ENCODE assay signal across 29 cellular contexts in the genomic region with DNA sequence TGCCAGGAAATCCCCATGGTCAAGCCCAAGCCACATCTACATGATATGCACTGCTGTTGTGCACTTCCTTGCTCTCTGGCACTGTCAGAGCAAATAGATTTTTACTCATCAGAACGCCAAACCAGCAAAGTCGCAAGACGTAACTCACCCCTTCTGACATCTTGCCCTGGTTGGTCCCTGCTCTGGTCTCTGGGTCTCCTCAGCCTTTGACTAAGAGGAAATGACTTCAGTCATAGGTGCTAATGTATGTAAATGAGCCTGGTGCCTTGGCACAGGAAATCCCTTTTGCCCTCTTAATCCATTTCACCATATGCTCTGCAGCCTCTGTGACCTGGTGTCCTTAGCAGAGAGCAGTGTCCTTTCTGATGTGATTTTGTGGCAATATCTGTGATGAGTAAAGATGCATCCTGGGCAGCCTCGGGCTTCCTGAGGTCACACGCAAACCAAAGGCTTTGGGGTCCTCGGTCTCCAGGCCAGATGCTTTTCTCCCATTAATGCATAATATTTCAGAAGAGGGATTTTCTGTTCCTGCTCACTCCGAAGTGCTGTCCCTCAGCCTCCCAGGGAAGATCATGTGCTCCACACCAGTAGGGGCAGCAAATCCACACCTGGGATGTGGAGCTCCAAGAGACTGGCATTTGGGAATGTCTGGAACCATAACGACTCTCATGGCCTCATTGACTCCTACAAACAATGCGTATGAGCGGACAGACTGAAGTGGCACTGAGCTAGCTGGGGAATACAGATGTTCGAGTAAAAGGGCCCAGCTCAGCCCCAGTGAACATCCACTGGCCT.
"Had no signal": no experiment of that assay in that cellular context is flagged by ENCODE, and none has a peak within 500 bp of the region (broad histone marks: within the 10 kb centered on the region; RNA-seq: fewer than 3 reads in every experiment).

No MANE protein-coding gene starts in this region.

- H3K36me3 ChIP-seq: brain microvascular endothelial cell, cardiac muscle cell, MG63 had no signal

- H3K27me3 ChIP-seq: brain microvascular endothelial cell, cardiac muscle cell, MG63 had no signal

- H3K9me3 Mint-ChIP-seq: activated T-helper 17 cell treated with anti-CD3 and anti-CD28 coated beads, Interleukin-2, amount 50 U/mL, for 72 hours had no signal

- H3K9me3 ChIP-seq: MG63 had no signal

- H3K27ac ChIP-seq: brain microvascular endothelial cell, cardiac muscle cell, SK-N-MC, VCaP had no signal

- H3K4me3 Mint-ChIP-seq: activated CD4-positive, alpha-beta memory T cell treated with anti-CD3 and anti-CD28 coated beads for 36 hours; activated CD4-positive, alpha-beta T cell treated with anti-CD3 and anti-CD28 coated beads, Interleukin-2, amount 10 ng/mL, durations not matched to agents 7 days and 5 days; activated naive CD4-positive, alpha-beta T cell treated with anti-CD3 and anti-CD28 coated beads, Interleukin-2, amount 10 ng/mL, durations not matched to agents 7 days and 5 days; activated naive CD8-positive, alpha-beta T cell treated with anti-CD3 and anti-CD28 coated beads for 36 hours; activated T-helper 17 cell treated with anti-CD3 and anti-CD28 coated beads, Interleukin-2, amount 50 U/mL, for 72 hours; T-cell had no signal

- DNase-seq: activated CD4-positive, alpha-beta memory T cell treated with anti-CD3 and anti-CD28 coated beads for 36 hours; activated CD4-positive, alpha-beta T cell treated with anti-CD3 and anti-CD28 coated beads, Interleukin-2, amount 10 ng/mL, durations not matched to agents 7 days and 5 days; activated CD4-positive, CD25-positive, alpha-beta regulatory T cell; activated CD8-positive, alpha-beta memory T cell treated with anti-CD3 and anti-CD28 coated beads for 24 hours; activated gamma-delta T cell treated with Interleukin-2 at 50 U/mL for 16 hours; activated naive CD4-positive, alpha-beta T cell treated with anti-CD3 and anti-CD28 coated beads, Interleukin-2, amount 10 ng/mL, durations not matched to agents 7 days and 5 days; activated naive CD8-positive, alpha-beta T cell treated with anti-CD3 and anti-CD28 coated beads for 36 hours; activated T-cell treated with anti-CD3 and anti-CD28 coated beads for 4 hours; activated T-cell treated with anti-CD3 and anti-CD28 coated beads, Interleukin-2, amount 50 U/mL, for 48 hours; brain microvascular endothelial cell; MG63; NCI-H1105 treated with DMSO at 0.1 percent for 48 hours; NCI-H1436 treated with DMSO at 0.1 percent for 48 hours; NCI-H187; NCI-H2081; NCI-H2171; NCI-H2227 treated with DMSO at 0.1 percent for 48 hours; NCI-H446 treated with DMSO at 0.1 percent for 48 hours; NCI-H524 treated with DMSO at 0.1 percent for 48 hours; NCI-H748 treated with DMSO at 0.1 percent for 48 hours; RPMI8226; T-cell; T-helper 2 cell; T1000 had no signal

- H3K27me3 Mint-ChIP-seq: activated CD4-positive, alpha-beta T cell treated with anti-CD3 and anti-CD28 coated beads, Interleukin-2, amount 10 ng/mL, durations not matched to agents 7 days and 5 days; activated naive CD4-positive, alpha-beta T cell treated with anti-CD3 and anti-CD28 coated beads, Interleukin-2, amount 10 ng/mL, durations not matched to agents 7 days and 5 days had no signal

- ATAC-seq: activated T-helper 17 cell treated with anti-CD3 and anti-CD28 coated beads, Interleukin-2, amount 50 U/mL, for 72 hours; Right ventricle myocardium inferior; T-cell had no signal

- H3K27ac Mint-ChIP-seq: activated CD4-positive, alpha-beta memory T cell treated with anti-CD3 and anti-CD28 coated beads for 36 hours; activated CD4-positive, alpha-beta T cell treated with anti-CD3 and anti-CD28 coated beads, Interleukin-2, amount 10 ng/mL, durations not matched to agents 7 days and 5 days; activated naive CD4-positive, alpha-beta T cell treated with anti-CD3 and anti-CD28 coated beads, Interleukin-2, amount 10 ng/mL, durations not matched to agents 7 days and 5 days; activated naive CD8-positive, alpha-beta T cell treated with anti-CD3 and anti-CD28 coated beads for 36 hours; activated T-helper 17 cell treated with anti-CD3 and anti-CD28 coated beads, Interleukin-2, amount 50 U/mL, for 72 hours; T-cell had no signal

- H3K4me1 Mint-ChIP-seq: activated CD4-positive, alpha-beta T cell treated with anti-CD3 and anti-CD28 coated beads, Interleukin-2, amount 10 ng/mL, durations not matched to agents 7 days and 5 days; activated naive CD4-positive, alpha-beta T cell treated with anti-CD3 and anti-CD28 coated beads, Interleukin-2, amount 10 ng/mL, durations not matched to agents 7 days and 5 days; activated naive CD8-positive, alpha-beta T cell treated with anti-CD3 and anti-CD28 coated beads for 36 hours; activated T-helper 17 cell treated with anti-CD3 and anti-CD28 coated beads, Interleukin-2, amount 50 U/mL, for 72 hours; T-cell had no signal

- H3K4me3 ChIP-seq: cardiac muscle cell, MG63, SK-N-MC had no signal

- H3K36me3 Mint-ChIP-seq: activated CD4-positive, alpha-beta memory T cell treated with anti-CD3 and anti-CD28 coated beads for 36 hours; activated naive CD4-positive, alpha-beta T cell treated with anti-CD3 and anti-CD28 coated beads, Interleukin-2, amount 10 ng/mL, durations not matched to agents 7 days and 5 days; activated naive CD8-positive, alpha-beta T cell treated with anti-CD3 and anti-CD28 coated beads for 36 hours; T-cell had no signal
